Comparison of ENCODE assay signal across 1 cellular context in genomic region chr19:2650515-2650914, GRCh38.
A peak's percentile ranks its signal among the peaks of the same experiment; 100 is the strongest.
TF ChIP-seq lines count a peak whose summit lies in the region.

No MANE protein-coding gene starts in this region.

TF ChIP-seq in liver, 16 proteins besides CTCF, POLR2A, EP300 and RAD21 (continued from another document):
- TF ChIP-seq, protein P1, sequence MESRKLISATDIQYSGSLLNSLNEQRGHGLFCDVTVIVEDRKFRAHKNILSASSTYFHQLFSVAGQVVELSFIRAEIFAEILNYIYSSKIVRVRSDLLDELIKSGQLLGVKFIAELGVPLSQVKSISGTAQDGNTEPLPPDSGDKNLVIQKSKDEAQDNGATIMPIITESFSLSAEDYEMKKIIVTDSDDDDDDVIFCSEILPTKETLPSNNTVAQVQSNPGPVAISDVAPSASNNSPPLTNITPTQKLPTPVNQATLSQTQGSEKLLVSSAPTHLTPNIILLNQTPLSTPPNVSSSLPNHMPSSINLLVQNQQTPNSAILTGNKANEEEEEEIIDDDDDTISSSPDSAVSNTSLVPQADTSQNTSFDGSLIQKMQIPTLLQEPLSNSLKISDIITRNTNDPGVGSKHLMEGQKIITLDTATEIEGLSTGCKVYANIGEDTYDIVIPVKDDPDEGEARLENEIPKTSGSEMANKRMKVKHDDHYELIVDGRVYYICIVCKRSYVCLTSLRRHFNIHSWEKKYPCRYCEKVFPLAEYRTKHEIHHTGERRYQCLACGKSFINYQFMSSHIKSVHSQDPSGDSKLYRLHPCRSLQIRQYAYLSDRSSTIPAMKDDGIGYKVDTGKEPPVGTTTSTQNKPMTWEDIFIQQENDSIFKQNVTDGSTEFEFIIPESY (IDR thresholded peaks at IDR 0.05) = no peak
- no peak for TF ChIP-seq HNF4A (conservative IDR thresholded peaks at IDR 0.05)
- no peak for TF ChIP-seq HNF4G (IDR thresholded peaks at IDR 0.05)
- no peak for TF ChIP-seq GABPA (IDR thresholded peaks at IDR 0.05 in 1 of 2, conservative IDR thresholded peaks at IDR 0.05 in 1 of 2)
- TF ChIP-seq RXRA (IDR thresholded peaks at IDR 0.05) = peak in 1 of 2 donors; percentile 34
